ENCODE assay signal across 7 cellular contexts in genomic region chr2:148063633-148064032, GRCh38.
"Had no signal": no experiment of that assay in that cellular context is flagged by ENCODE, and none has a peak within 500 bp of the region (broad histone marks: within the 10 kb centered on the region; RNA-seq: fewer than 3 reads in every experiment).

No MANE protein-coding gene starts in this region.

- H3K4me3 Mint-ChIP-seq: GM23338, H9, IgD-negative memory B cell had no signal

- DNase-seq: H9, HCEC 1CT had no signal

- H3K9me3 Mint-ChIP-seq: GM23338, H9, IgD-negative memory B cell had no signal

- H3K4me1 Mint-ChIP-seq: H9 had no signal

- ATAC-seq: GM23338 had no signal

- FAIRE-seq: H1, H54, HTR-8/SVneo had no signal

- H3K27me3 Mint-ChIP-seq: IgD-negative memory B cell had no signal

- H3K27ac Mint-ChIP-seq: GM23338, H9, IgD-negative memory B cell had no signal
